In genomic region chr1:234597894-234598293, GRCh38 we compare ENCODE assay signal across 8 cellular contexts. TPM values are rescaled to one million over a fixed set of nuclear protein-coding genes. Genes with fewer than 3 reads are reported as not detected.
DNase-seq lines count a peak whose midpoint lies in the region; ATAC-seq, FAIRE-seq and TF ChIP-seq lines count a peak whose summit lies in the region.

No MANE protein-coding gene starts in this region.

- DNase-seq in A172 (ENCODE audit: low spot score) = peak; percentile 63
- DNase-seq in NCI-H526 treated with DMSO at 0.1 percent for 48 hours (lab: John Stamatoyannopoulos, UW) = peak; percentile 25
- peak; percentile 66 for DNase-seq in activated T-cell treated with anti-CD3 and anti-CD28 coated beads for 4 hours
- peak; percentile 69 for DNase-seq in fibroblast of villous mesenchyme (ENCODE audit: low read depth)
- peak; percentile 31 to 46 for DNase-seq in stimulated activated CD4-positive, alpha-beta T cell treated with anti-CD3 and anti-CD28 coated beads, Interleukin-12 subunit alpha, Interleukin-12 subunit beta, amount 100 ng/mL, for 24 hours (ENCODE audit: low read depth in 2 of 2)
- no peak for DNase-seq in urothelium cell line (ENCODE audit: low spot score)

- no peak for ATAC-seq in HG02588 (IDR thresholded peaks at IDR 0.05; ENCODE audit: unreplicated experiment)

- no peak for FAIRE-seq in urothelium cell line (lab: Jason Lieb, UNC)

- TF ChIP-seq CTCF in GM12872 (IDR thresholded peaks at IDR 0.05; ENCODE audit: insufficient read depth, low read depth, low read length) (peak; percentile 69), fibroblast of villous mesenchyme (IDR thresholded peaks at IDR 0.05; ENCODE audit: insufficient read depth, low read depth, low read length) (peak; percentile 74)

- no peak overlapping the region for H3K4me3 ChIP-seq in fibroblast of villous mesenchyme (ENCODE audit: low read depth, low read length)

RNA-seq across cellular contexts. Expression of gene IRF2BP2, which starts 12.1 kb away (rescaled TPM):
- total RNA-seq in A172 (2014; rRNA removed; shearing (Covaris generic)) = 50.8 and 51.3 TPM in 2 replicates
- total RNA-seq in fibroblast of villous mesenchyme = 53.1 and 60.9 TPM in 2 replicates
